In genomic region chr1:31912839-31913239, GRCh38 we compare ENCODE assay signal across 10 cellular contexts.
DNase-seq lines count a peak whose midpoint lies in the region; ATAC-seq and TF ChIP-seq lines count a peak whose summit lies in the region.
"Had no signal": no experiment of that assay in that cellular context is flagged by ENCODE, and none has a peak within 500 bp of the region (broad histone marks: within the 10 kb centered on the region; RNA-seq: fewer than 3 reads in every experiment).

No MANE protein-coding gene starts in this region.

- no peaks in the 10 kb centered on the region for H3K27me3 Mint-ChIP-seq in activated naive CD8-positive, alpha-beta T cell treated with anti-CD3 and anti-CD28 coated beads, Interleukin-2, amount 50 U/mL, for 24 hours

- ATAC-seq in activated naive CD8-positive, alpha-beta T cell treated with anti-CD3 and anti-CD28 coated beads, Interleukin-2, amount 50 U/mL, for 24 hours = peak; percentile 62
- ATAC-seq in HG03139 (IDR thresholded peaks at IDR 0.05; ENCODE audit: unreplicated experiment) = no peak
- ATAC-seq: Right ventricle myocardium inferior had no signal

- no peak overlapping the region for H3K4me3 ChIP-seq in GM12865 (ENCODE audit: low read depth, low read length)

- no peak for TF ChIP-seq CTCF in 22Rv1 (IDR thresholded peaks at IDR 0.05)
- no peak for TF ChIP-seq CTCF in GM12865 (IDR thresholded peaks at IDR 0.05; ENCODE audit: insufficient read depth, low read depth, low read length, missing control alignments)

- peaks cover 68% of the 10 kb centered on the region for H3K4me1 Mint-ChIP-seq in activated naive CD8-positive, alpha-beta T cell treated with anti-CD3 and anti-CD28 coated beads, Interleukin-2, amount 50 U/mL, for 24 hours

- DNase-seq in GM12865 (ENCODE audit: low read depth) = peak; percentile 69
- peak; percentile 17 for DNase-seq in NCI-H1436 (lab: John Stamatoyannopoulos, UW)
- DNase-seq in activated naive CD8-positive, alpha-beta T cell treated with anti-CD3 and anti-CD28 coated beads, Interleukin-2, amount 50 U/mL, for 24 hours = no peak
- no peak for DNase-seq in SW480 (ENCODE audit: low spot score)
- DNase-seq in HuH-7 (ENCODE audit: low spot score) = no peak
- DNase-seq in NCI-H510A (lab: John Stamatoyannopoulos, UW) = no peak
- DNase-seq: C1 segment of cervical spinal cord had no signal

- no peaks in the 10 kb centered on the region for H3K9me3 Mint-ChIP-seq in activated naive CD8-positive, alpha-beta T cell treated with anti-CD3 and anti-CD28 coated beads, Interleukin-2, amount 50 U/mL, for 24 hours

- no peak overlapping the region for H3K4me3 Mint-ChIP-seq in activated naive CD8-positive, alpha-beta T cell treated with anti-CD3 and anti-CD28 coated beads, Interleukin-2, amount 50 U/mL, for 24 hours

- H3K36me3 Mint-ChIP-seq in activated naive CD8-positive, alpha-beta T cell treated with anti-CD3 and anti-CD28 coated beads, Interleukin-2, amount 50 U/mL, for 24 hours (ENCODE audit: low read depth) = peaks cover 77% of the 10 kb centered on the region

- peak overlapping the region; percentile 72 for H3K27ac ChIP-seq in 22Rv1

- peak overlapping the region; percentile 48 for H3K27ac Mint-ChIP-seq in activated naive CD8-positive, alpha-beta T cell treated with anti-CD3 and anti-CD28 coated beads, Interleukin-2, amount 50 U/mL, for 24 hours

Comparison
In these comparisons a context has a peak if more than half of its experiments do, and no peak if none do; other contexts are left out.
1. DNase-seq: peak in GM12865 (single experiment) and NCI-H1436 (single experiment); none in activated naive CD8-positive, alpha-beta T cell treated with anti-CD3 and anti-CD28 coated beads, Interleukin-2, amount 50 U/mL, for 24 hours (single experiment), SW480 (single experiment), HuH-7 (single experiment) and NCI-H510A (single experiment).